In genomic region chr20:33211817-33212424, GRCh38 we compare ENCODE assay signal across 8 cellular contexts. TPM values are rescaled to one million over a fixed set of nuclear protein-coding genes. Genes with fewer than 3 reads are reported as not detected.
DNase-seq lines count a peak whose midpoint lies in the region; ATAC-seq and TF ChIP-seq lines count a peak whose summit lies in the region.

No MANE protein-coding gene starts in this region.

- no peaks in the 10 kb centered on the region for H3K9me3 ChIP-seq in stomach

- no peaks in the 10 kb centered on the region for H3K36me3 ChIP-seq in H7 (replicated peaks; ENCODE audit: control insufficient read depth, insufficient read depth, low read length)
- no peaks in the 10 kb centered on the region for H3K36me3 ChIP-seq in stomach

- TF ChIP-seq CTCF in stomach (IDR thresholded peaks at IDR 0.05), result peak in 4 of 7 experiments; percentile 7 to 74 (median 44)

- WGBS in stomach, 5 donors, result 7 to 18% (median 13%) methylated on average over 5 of the region's 5 CpGs

- DNase-seq in COLO668 (lab: John Stamatoyannopoulos, UW; ENCODE audit: unreplicated experiment) (peak; percentile 48), H7 (peak; percentile 76), NCI-H510A treated with DMSO at 0.1 percent for 48 hours (lab: John Stamatoyannopoulos, UW) (peak; percentile 69), inferior parietal cortex (ENCODE audit: extremely low spot score) (peak; percentile 41), stomach (peak; percentile 82)
- peak; percentile 4 for DNase-seq in activated naive CD4-positive, alpha-beta T cell treated with Interleukin-2 at 50 U/mL for 16 hours

- no peak for TF ChIP-seq POLR2A in stomach (IDR thresholded peaks at IDR 0.05)

- ATAC-seq in GM18868 (IDR thresholded peaks at IDR 0.05; ENCODE audit: unreplicated experiment) (no peak), HG03439 (IDR thresholded peaks at IDR 0.05; ENCODE audit: unreplicated experiment) (no peak)

- no peak overlapping the region for H3K27ac ChIP-seq in stomach

- H3K4me3 ChIP-seq in H7 (ENCODE audit: insufficient read depth, low read depth, low read length) (no peak overlapping the region), stomach (no peak overlapping the region)

- no peak for TF ChIP-seq EP300 in stomach (IDR thresholded peaks at IDR 0.05)

- peaks cover 0 to 4% (median 0%) of the 10 kb centered on the region in 4 donors for H3K4me1 ChIP-seq in stomach

- H3K27me3 ChIP-seq in H7 (ENCODE audit: control insufficient read depth, insufficient read depth, low read length) (no peaks in the 10 kb centered on the region; the same call in 1 of the 2 replicates), stomach (peaks cover 0 to 47% (median 0%) of the 10 kb centered on the region in 3 donors)

- intact Hi-C loops in stomach (cut with DNase I; ENCODE audit: low total_unique reads), result loop anchor here (10.0 kb wide), 2 partner anchors 117 to 307 kb away; no protein-coding TSS in a partner anchor

RNA-seq across cellular contexts. Expression of gene BPIFA3, which starts 5.2 kb away (rescaled TPM):
- total RNA-seq in H7 (2014; rRNA removed; shearing (Covaris generic)), result not detected in 2 replicates
- total RNA-seq in stomach, result not detected
- not detected for polyA plus RNA-seq in stomach

RNA-seq across cellular contexts. Expression of gene BPIFA1, which starts 23.9 kb away (rescaled TPM):
- total RNA-seq in H7 (2014; rRNA removed; shearing (Covaris generic)), result not detected in 2 replicates
- total RNA-seq in stomach, result under 1 TPM in 1 of 5 donors, not detected in 4; 0.72 TPM
- polyA plus RNA-seq in stomach, result not detected

RNA-seq across cellular contexts. Expression of gene BPIFA2, which starts 44.0 kb away (rescaled TPM):
- not detected in 2 replicates for total RNA-seq in H7 (2014; rRNA removed; shearing (Covaris generic))
- total RNA-seq in stomach, result not detected
- not detected for polyA plus RNA-seq in stomach

Comparison
In these comparisons a context has a peak if more than half of its experiments do, and no peak if none do; other contexts are left out.
1. DNase-seq: peak in every context shown above with its lines; median percentile 82 in stomach; 76 in H7; 69 in NCI-H510A treated with DMSO at 0.1 percent for 48 hours; 48 in COLO668; 41 in inferior parietal cortex; 4 in activated naive CD4-positive, alpha-beta T cell treated with Interleukin-2 at 50 U/mL for 16 hours.